In the genomic region with DNA sequence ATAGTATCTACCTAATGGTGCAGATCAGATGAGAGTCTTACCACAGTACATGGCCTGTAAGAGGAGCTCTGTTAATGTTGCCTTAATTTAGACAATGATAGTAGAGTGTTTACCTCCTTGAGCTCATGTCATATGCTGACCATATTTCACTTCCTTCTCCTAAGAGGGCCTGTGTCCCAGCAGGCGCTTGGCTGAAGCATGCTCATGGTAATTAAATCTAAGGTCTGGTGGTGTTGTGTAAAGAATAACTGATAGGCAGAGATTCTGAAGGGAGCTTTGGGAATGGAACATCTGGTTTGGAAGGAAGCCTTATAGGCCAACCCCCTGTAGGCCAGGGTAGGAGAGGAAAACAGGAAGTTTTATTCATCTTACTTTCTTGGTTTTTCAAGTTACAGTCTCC, we compare ENCODE assay signal across 28 cellular contexts.
DNase-seq lines count a peak whose midpoint lies in the region; ATAC-seq and TF ChIP-seq lines count a peak whose summit lies in the region.
"Had no signal": no experiment of that assay in that cellular context is flagged by ENCODE, and none has a peak within 500 bp of the region (broad histone marks: within the 10 kb centered on the region; RNA-seq: fewer than 3 reads in every experiment).

No MANE protein-coding gene starts in this region.

- H3K4me1 ChIP-seq in BLaER1 (peaks cover 25% of the 10 kb centered on the region), GM23338 (ENCODE audit: insufficient read depth) (peaks cover 8% of the 10 kb centered on the region; the same call in 1 of the 2 replicates)
- H3K4me1 ChIP-seq: adrenal gland had no signal

- no peak overlapping the region for H3K9ac ChIP-seq in BLaER1
- H3K9ac ChIP-seq: KMS-11 had no signal

- H3K9me2 ChIP-seq in GM23338 (ENCODE audit: insufficient read depth), result peaks cover 8% of the 10 kb centered on the region

- H3K27ac ChIP-seq in BLaER1 (no peak overlapping the region), GM23338 (ENCODE audit: low read depth) (no peak overlapping the region)
- H3K27ac ChIP-seq: adrenal gland, KMS-11, skin epidermis had no signal

- H3K27me3 ChIP-seq in BLaER1, result no peaks in the 10 kb centered on the region
- H3K27me3 ChIP-seq in GM23338 (ENCODE audit: insufficient read depth), result no peaks in the 10 kb centered on the region
- H3K27me3 ChIP-seq: adrenal gland had no signal

- H3K79me2 ChIP-seq in GM23338 (replicated peaks; ENCODE audit: insufficient read depth), result no peaks in the 10 kb centered on the region

- H3K4me3 Mint-ChIP-seq in GM23338 (no peak overlapping the region), nephron (no peak overlapping the region), endothelial cell (ENCODE audit: unreplicated experiment) (no peak overlapping the region)
- H3K4me3 Mint-ChIP-seq: activated T-cell treated with anti-CD3 and anti-CD28 coated beads, Interleukin-2, amount 50 U/mL, for 24 hours; CD4-positive, CD25-positive, alpha-beta regulatory T cell; HFFc6; mesothelial cell of epicardium; natural killer cell treated with Interleukin-12 subunit alpha and Interleukin-12 subunit beta and Interleukin-15 and Interleukin-18, amount 100 ng/mL, for 72 hours had no signal

- DNase-seq in GM23338 (ENCODE audit: low spot score) (no peak), astrocyte of the spinal cord (ENCODE audit: low read depth, low spot score) (peak; percentile 38), endothelial cell (ENCODE audit: low spot score) (no peak), DMS53 (lab: John Stamatoyannopoulos, UW) (no peak), SHP77 treated with DMSO at 0.1 percent for 48 hours (lab: John Stamatoyannopoulos, UW) (no peak), NOMO-1 (lab: John Stamatoyannopoulos, UW; ENCODE audit: unreplicated experiment in 2 of 2) (no peak)
- DNase-seq: activated CD4-positive, alpha-beta T cell treated with anti-CD3 and anti-CD28 coated beads for 1 hour; activated CD8-positive, alpha-beta memory T cell treated with anti-CD3 and anti-CD28 coated beads for 24 hours; activated naive CD4-positive, alpha-beta T cell; activated T-cell treated with anti-CD3 and anti-CD28 coated beads, Interleukin-2, amount 50 U/mL, for 24 hours; adrenal gland; CD4-positive, CD25-positive, alpha-beta regulatory T cell; cortex of kidney; head of caudate nucleus; HFFc6; left colon; NCI-H748 treated with DMSO at 0.1 percent for 48 hours; OCI-M1; posterior cingulate gyrus; SIG-M5; stimulated activated naive CD4-positive, alpha-beta T cell treated with Interleukin-2 at 50 U/mL for 16 hours had no signal

- TF ChIP-seq CTCF in GM23338 (conservative IDR thresholded peaks at IDR 0.05; ENCODE audit: low read depth in 2 of 2) (no peak), astrocyte of the spinal cord (IDR thresholded peaks at IDR 0.05; ENCODE audit: low read depth, low read length) (no peak), nephron (IDR thresholded peaks at IDR 0.05; ENCODE audit: unreplicated experiment in 3 of 3) (no peak), endothelial cell (IDR thresholded peaks at IDR 0.05; ENCODE audit: unreplicated experiment) (no peak)

- H3K4me1 Mint-ChIP-seq in GM23338 (peaks cover 12% of the 10 kb centered on the region), nephron (peaks cover 20% of the 10 kb centered on the region), endothelial cell (ENCODE audit: unreplicated experiment) (peaks cover 6% of the 10 kb centered on the region)
- H3K4me1 Mint-ChIP-seq: CD4-positive, CD25-positive, alpha-beta regulatory T cell; mesothelial cell of epicardium had no signal

- H3K36me3 ChIP-seq in BLaER1, result no peaks in the 10 kb centered on the region
- no peaks in the 10 kb centered on the region for H3K36me3 ChIP-seq in GM23338 (ENCODE audit: insufficient read depth)
- H3K36me3 ChIP-seq: adrenal gland had no signal

- no peaks in the 10 kb centered on the region for H3K9me3 Mint-ChIP-seq in GM23338
- no peaks in the 10 kb centered on the region for H3K9me3 Mint-ChIP-seq in nephron
- no peaks in the 10 kb centered on the region for H3K9me3 Mint-ChIP-seq in endothelial cell (ENCODE audit: unreplicated experiment)
- H3K9me3 Mint-ChIP-seq: HFFc6, mesothelial cell of epicardium had no signal

- no peak for ATAC-seq in GM23338
- ATAC-seq: GM12878; left colon; natural killer cell treated with Interleukin-12 subunit alpha and Interleukin-12 subunit beta and Interleukin-15 and Interleukin-18, amount 100 ng/mL, for 72 hours had no signal

- H4K20me1 ChIP-seq in BLaER1 (no peaks in the 10 kb centered on the region), GM23338 (replicated peaks; ENCODE audit: insufficient read depth) (no peaks in the 10 kb centered on the region)

- H2AFZ ChIP-seq in GM23338, result peak overlapping the region; percentile 88

- in situ Hi-C loops in astrocyte of the spinal cord (cut with HindIII; ENCODE audit: low sequenced_read_pairs), result no loop called here

- H3K36me3 Mint-ChIP-seq in GM23338 (ENCODE audit: low read depth) (no peaks in the 10 kb centered on the region), nephron (ENCODE audit: low read depth) (no peaks in the 10 kb centered on the region), endothelial cell (ENCODE audit: low read depth, unreplicated experiment) (no peaks in the 10 kb centered on the region)
- H3K36me3 Mint-ChIP-seq: CD4-positive, CD25-positive, alpha-beta regulatory T cell; mesothelial cell of epicardium; natural killer cell treated with Interleukin-12 subunit alpha and Interleukin-12 subunit beta and Interleukin-15 and Interleukin-18, amount 100 ng/mL, for 72 hours had no signal

- no peak overlapping the region for H3K4me3 ChIP-seq in BLaER1
- no peak overlapping the region for H3K4me3 ChIP-seq in GM23338
- no peak overlapping the region for H3K4me3 ChIP-seq in astrocyte of the spinal cord (ENCODE audit: low read depth, low read length)
- H3K4me3 ChIP-seq: adrenal gland, GM12878, skin epidermis had no signal

- no peaks in the 10 kb centered on the region for H3K9me3 ChIP-seq in BLaER1
- H3K9me3 ChIP-seq: adrenal gland had no signal

- H3K4me2 ChIP-seq in BLaER1 (peak overlapping the region; percentile 8; the same call in 1 of the 2 replicates), GM23338 (no peak overlapping the region)
- H3K4me2 ChIP-seq: KMS-11 had no signal

- H3F3A ChIP-seq in GM23338 (replicated peaks; ENCODE audit: low read depth), result no peaks in the 10 kb centered on the region

- H3K27me3 Mint-ChIP-seq in GM23338 (ENCODE audit: insufficient read depth, low read depth, poor library complexity), result no peaks in the 10 kb centered on the region
- no peaks in the 10 kb centered on the region for H3K27me3 Mint-ChIP-seq in nephron (ENCODE audit: low read depth)
- H3K27me3 Mint-ChIP-seq in endothelial cell (ENCODE audit: unreplicated experiment), result no peaks in the 10 kb centered on the region
- H3K27me3 Mint-ChIP-seq: activated T-cell treated with anti-CD3 and anti-CD28 coated beads, Interleukin-2, amount 50 U/mL, for 24 hours; CD4-positive, CD25-positive, alpha-beta regulatory T cell; natural killer cell treated with Interleukin-12 subunit alpha and Interleukin-12 subunit beta and Interleukin-15 and Interleukin-18, amount 100 ng/mL, for 72 hours had no signal

- H3K27ac Mint-ChIP-seq in GM23338, result no peak overlapping the region; the same call in 1 of the 2 replicates
- peak overlapping the region; percentile 79 to 92 (median 88) for H3K27ac Mint-ChIP-seq in nephron
- H3K27ac Mint-ChIP-seq in endothelial cell (ENCODE audit: unreplicated experiment), result no peak overlapping the region
- H3K27ac Mint-ChIP-seq: activated T-cell treated with anti-CD3 and anti-CD28 coated beads, Interleukin-2, amount 50 U/mL, for 24 hours; CD4-positive, CD25-positive, alpha-beta regulatory T cell; HFFc6; mesothelial cell of epicardium; natural killer cell treated with Interleukin-12 subunit alpha and Interleukin-12 subunit beta and Interleukin-15 and Interleukin-18, amount 100 ng/mL, for 72 hours had no signal

TF ChIP-seq in GM23338, 12 proteins besides CTCF, POLR2A, EP300 and RAD21:
- no peak for TF ChIP-seq JUNB (IDR thresholded peaks at IDR 0.05; ENCODE audit: unreplicated experiment)

Comparison
In these comparisons a context has a peak if more than half of its experiments do, and no peak if none do; other contexts are left out.
1. H3K27ac Mint-ChIP-seq: peak in nephron (3 of 3); none in GM23338 (single experiment) and endothelial cell (single experiment).